Comparison of ENCODE assay signal across 24 cellular contexts in the genomic region with DNA sequence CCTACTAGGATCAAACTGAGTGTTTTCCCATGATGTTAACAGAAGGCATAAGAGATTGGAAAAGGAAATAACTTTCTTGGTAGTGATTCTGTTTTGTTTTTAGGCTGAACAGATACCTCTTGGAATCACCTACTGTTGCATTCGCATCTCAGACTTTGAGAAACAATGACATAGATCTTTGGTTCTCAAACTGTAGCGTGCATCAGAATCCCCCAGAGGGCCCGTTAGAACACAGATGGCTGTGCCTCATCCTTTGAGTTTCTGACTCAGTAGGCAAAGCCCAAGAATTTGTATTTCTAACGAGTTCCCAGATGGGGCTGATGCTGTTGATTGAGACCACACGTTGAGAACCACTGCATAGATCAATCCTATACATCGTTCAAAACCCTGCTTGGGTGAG. TPM values are rescaled to one million over a fixed set of nuclear protein-coding genes. Genes with fewer than 3 reads are reported as not detected.
DNase-seq lines count a peak whose midpoint lies in the region; ATAC-seq and TF ChIP-seq lines count a peak whose summit lies in the region.
"Had no signal": no experiment of that assay in that cellular context is flagged by ENCODE, and none has a peak within 500 bp of the region (broad histone marks: within the 10 kb centered on the region; RNA-seq: fewer than 3 reads in every experiment).

No MANE protein-coding gene starts in this region.

- no peaks in the 10 kb centered on the region for H3K36me3 ChIP-seq in mesenchymal stem cell (ENCODE audit: control insufficient read depth in 1 of 2, insufficient read depth in 2 of 2, low read depth in 1 of 2, low read length in 2 of 2)
- H3K36me3 ChIP-seq: BE2C had no signal

- ATAC-seq in activated naive CD4-positive, alpha-beta T cell treated with anti-CD3 and anti-CD28 coated beads, Interleukin-2, amount 50 U/mL, for 72 hours = no peak

- H3K9me3 Mint-ChIP-seq in brain (peaks cover 5 to 15% (median 6%) of the 10 kb centered on the region in 5 experiments), type B pancreatic cell (peaks cover 5% of the 10 kb centered on the region)
- H3K9me3 Mint-ChIP-seq in activated naive CD4-positive, alpha-beta T cell treated with anti-CD3 and anti-CD28 coated beads, Interleukin-2, amount 50 U/mL, for 72 hours = no peaks in the 10 kb centered on the region
- H3K9me3 Mint-ChIP-seq: CD4-positive, alpha-beta T cell had no signal

- WGBS in mesenchymal stem cell = 56% methylated on average over 6 of the region's 6 CpGs

- DNase-seq in AG08395 (ENCODE audit: low spot score) = peak; percentile 33
- peak; percentile 19 for DNase-seq in GM03348 (ENCODE audit: low spot score)
- no peak for DNase-seq in mesenchymal stem cell
- DNase-seq in globus pallidus (ENCODE audit: low spot score) = no peak
- no peak for DNase-seq in activated naive CD4-positive, alpha-beta T cell treated with anti-CD3 and anti-CD28 coated beads, Interleukin-2, amount 50 U/mL, for 72 hours (ENCODE audit: low spot score in 2 of 2)
- DNase-seq in type B pancreatic cell (ENCODE audit: extremely low spot score, unreplicated experiment) = no peak
- DNase-seq: BE2C; CD4-positive, alpha-beta T cell; COR-L47; DND-41; GOT3; HCEC 1CT; KG1; NCI-H1092 treated with DMSO at 0.1 percent for 48 hours; NCI-H1436 treated with DMSO at 0.1 percent for 48 hours; NCI-H2029 treated with DMSO at 0.1 percent for 48 hours; NCI-H446 treated with DMSO at 0.1 percent for 48 hours; NCI-H774; NK-92 treated with Interleukin-12 subunit alpha and Interleukin-12 subunit beta, amount 100 ng/mL, for 24 hours; SHP77 treated with DMSO at 0.1 percent for 48 hours; SW 1271 had no signal

- no peak overlapping the region for H3K4ac ChIP-seq in mesenchymal stem cell (ENCODE audit: low read depth in 1 of 2, low read length in 2 of 2)

- no peak overlapping the region for H3K14ac ChIP-seq in mesenchymal stem cell (ENCODE audit: low read length in 2 of 2)

- H2BK5ac ChIP-seq in mesenchymal stem cell (ENCODE audit: low read depth, low read length, poor library complexity, severe bottlenecking) = no peak overlapping the region

- H3K27me3 Mint-ChIP-seq in brain (peaks cover 7% of the 10 kb centered on the region), type B pancreatic cell (no peaks in the 10 kb centered on the region)

- H3K4me3 ChIP-seq in mesenchymal stem cell (ENCODE audit: insufficient read depth in 1 of 2, low read depth in 1 of 2, low read length in 2 of 2) = peak overlapping the region in 1 of 2 experiments; percentile 22
- H3K4me3 ChIP-seq: SK-N-MC had no signal

- H3K27ac Mint-ChIP-seq in brain = peak overlapping the region in 3 of 5 experiments; percentile 30 to 83 (median 32)
- no peak overlapping the region for H3K27ac Mint-ChIP-seq in activated naive CD4-positive, alpha-beta T cell treated with anti-CD3 and anti-CD28 coated beads, Interleukin-2, amount 50 U/mL, for 72 hours
- H3K27ac Mint-ChIP-seq in type B pancreatic cell = no peak overlapping the region
- H3K27ac Mint-ChIP-seq: CD4-positive, alpha-beta T cell had no signal

- H3K9me3 ChIP-seq in mesenchymal stem cell (ENCODE audit: control insufficient read depth, low read length) = no peaks in the 10 kb centered on the region
- H3K9me3 ChIP-seq: BE2C had no signal

- H3K4me3 Mint-ChIP-seq in brain (no peak overlapping the region), type B pancreatic cell (no peak overlapping the region)
- H3K4me3 Mint-ChIP-seq: CD4-positive, alpha-beta T cell had no signal

- H2AK5ac ChIP-seq in mesenchymal stem cell (ENCODE audit: low read length, severe bottlenecking) = no peak overlapping the region

- no peak overlapping the region for H2BK15ac ChIP-seq in mesenchymal stem cell (ENCODE audit: low read depth, poor library complexity, severe bottlenecking)

- H3K23ac ChIP-seq in mesenchymal stem cell (ENCODE audit: low read length in 2 of 2) = no peak overlapping the region

- H3K18ac ChIP-seq in mesenchymal stem cell (ENCODE audit: low read depth in 1 of 2, low read length in 2 of 2) = no peak overlapping the region

- TF ChIP-seq CTCF in brain (conservative IDR thresholded peaks at IDR 0.05) = no peak
- TF ChIP-seq CTCF in type B pancreatic cell (conservative IDR thresholded peaks at IDR 0.05) = no peak

- no peak overlapping the region for H2BK12ac ChIP-seq in mesenchymal stem cell (ENCODE audit: low read length in 2 of 2)

- no peak overlapping the region for H4K8ac ChIP-seq in mesenchymal stem cell (ENCODE audit: low read length)

- no peaks in the 10 kb centered on the region for H3K79me1 ChIP-seq in mesenchymal stem cell (replicated peaks; ENCODE audit: low read length, poor library complexity, severe bottlenecking)

- H3K4me1 ChIP-seq in mesenchymal stem cell (ENCODE audit: control insufficient read depth, insufficient read depth, low read depth, low read length) = no peaks in the 10 kb centered on the region
- H3K4me1 ChIP-seq: BE2C had no signal

- H2AFZ ChIP-seq in mesenchymal stem cell (ENCODE audit: low read depth, low read length) = no peak overlapping the region

- H3K9ac ChIP-seq in mesenchymal stem cell (ENCODE audit: low read length) = peak overlapping the region; percentile 76

- H3K27ac ChIP-seq in mesenchymal stem cell (ENCODE audit: low read length, poor library complexity, severe bottlenecking) = no peak overlapping the region
- H3K27ac ChIP-seq: RWPE1, SK-N-MC had no signal

- no peak overlapping the region for H2BK120ac ChIP-seq in mesenchymal stem cell (ENCODE audit: low read depth, low read length)

- H3K4me2 ChIP-seq in mesenchymal stem cell (ENCODE audit: low read length, poor library complexity, severe bottlenecking) = no peak overlapping the region

- H3K4me1 Mint-ChIP-seq in brain (peaks cover 35% of the 10 kb centered on the region), type B pancreatic cell (ENCODE audit: unreplicated experiment) (peaks cover 3% of the 10 kb centered on the region)

- H3K27me3 ChIP-seq in mesenchymal stem cell (ENCODE audit: control insufficient read depth in 1 of 2, insufficient read depth in 1 of 2, low read length in 2 of 2) = peaks cover 0 to 25% of the 10 kb centered on the region in 2 experiments
- H3K27me3 ChIP-seq: BE2C had no signal

- no peak overlapping the region for H4K91ac ChIP-seq in mesenchymal stem cell (ENCODE audit: low read length)

- H3K36me3 Mint-ChIP-seq in brain (peaks cover 4% of the 10 kb centered on the region), type B pancreatic cell (no peaks in the 10 kb centered on the region)
- no peaks in the 10 kb centered on the region for H3K36me3 Mint-ChIP-seq in activated naive CD4-positive, alpha-beta T cell treated with anti-CD3 and anti-CD28 coated beads, Interleukin-2, amount 50 U/mL, for 72 hours

RNA-seq across cellular contexts. Expression of a gene that starts 42.5 kb away (rescaled TPM):
- polyA plus RNA-seq in brain (ENCODE audit: insufficient read depth, low read depth, low replicate concordance) = 9.8 TPM
- 0.33 TPM for polyA plus RNA-seq in mesenchymal stem cell (2013, experiment 1 of 2)
- 0.21 TPM for polyA plus RNA-seq in mesenchymal stem cell (2013, experiment 2 of 2)
- 1 to 10 TPM; 1.9 to 4.4 TPM for total RNA-seq in activated naive CD4-positive, alpha-beta T cell treated with anti-CD3 and anti-CD28 coated beads, Interleukin-2, amount 50 U/mL, for 72 hours
- 20.6 and 41.7 TPM in 2 replicates for total RNA-seq in type B pancreatic cell (ENCODE audit: low replicate concordance)

Comparison
In these comparisons a context has a peak if more than half of its experiments do, and no peak if none do; other contexts are left out.
1. DNase-seq: peak in AG08395 (single experiment) and GM03348 (single experiment); none in mesenchymal stem cell (single experiment), globus pallidus (single experiment), activated naive CD4-positive, alpha-beta T cell treated with anti-CD3 and anti-CD28 coated beads, Interleukin-2, amount 50 U/mL, for 72 hours (0 of 2) and type B pancreatic cell (single experiment).
2. H3K27ac Mint-ChIP-seq: peak in brain (3 of 5); none in activated naive CD4-positive, alpha-beta T cell treated with anti-CD3 and anti-CD28 coated beads, Interleukin-2, amount 50 U/mL, for 72 hours (0 of 2) and type B pancreatic cell (single experiment).